Comparison of ENCODE assay signal across 9 cellular contexts in the genomic region with DNA sequence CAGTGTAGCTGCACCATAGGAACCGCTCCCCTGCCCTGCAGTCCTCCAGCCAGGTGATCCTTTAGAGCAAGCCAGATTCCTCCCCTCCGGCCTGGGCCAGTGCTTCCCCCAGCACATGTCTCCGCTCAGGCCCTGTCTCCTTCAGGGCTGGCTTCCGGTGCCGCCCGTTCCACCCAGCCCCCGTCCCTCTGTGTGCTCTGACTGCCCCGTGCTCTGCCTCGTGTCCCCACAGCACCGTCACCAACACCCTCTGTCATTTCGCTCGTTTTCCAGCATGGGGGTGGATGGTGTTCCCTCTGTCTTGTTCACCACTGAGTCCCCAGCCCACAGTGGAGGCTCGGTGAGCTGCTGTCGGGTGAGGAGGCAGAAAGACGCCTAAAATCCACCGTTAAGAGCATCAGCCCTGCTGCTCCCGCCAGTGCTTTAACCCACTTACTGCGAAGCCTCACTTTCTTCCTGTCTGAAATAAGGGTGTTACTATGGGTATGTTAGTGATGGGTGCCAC. TPM values are rescaled to one million over a fixed set of nuclear protein-coding genes. Genes with fewer than 3 reads are reported as not detected.
DNase-seq lines count a peak whose midpoint lies in the region; ATAC-seq and TF ChIP-seq lines count a peak whose summit lies in the region.
"Had no signal": no experiment of that assay in that cellular context is flagged by ENCODE, and none has a peak within 500 bp of the region (broad histone marks: within the 10 kb centered on the region; RNA-seq: fewer than 3 reads in every experiment).

No MANE protein-coding gene starts in this region.

- H3K4me3 Mint-ChIP-seq in T-helper 1 cell treated with Interleukin-12 subunit alpha and Interleukin-12 subunit beta and Interleukin-4 antibody, amounts not matched to agents 30 μg/mL and 1 μg/mL, for 36 hours = peak overlapping the region; percentile 83

- H3K4me3 ChIP-seq in ascending aorta = peak overlapping the region; percentile 6 to 33

- TF ChIP-seq POLR2A in GM15510 (IDR thresholded peaks at IDR 0.05; ENCODE audit: borderline replicate concordance, extremely low read depth, insufficient read length) = peak; percentile 10

- H3K27ac ChIP-seq in ascending aorta = peak overlapping the region; percentile 63 to 75
- H3K27ac ChIP-seq: KMS-11 had no signal

- peaks cover 27 to 65% of the 10 kb centered on the region in 2 donors for H3K4me1 ChIP-seq in ascending aorta

- H3K36me3 Mint-ChIP-seq in T-helper 1 cell treated with Interleukin-12 subunit alpha and Interleukin-12 subunit beta and Interleukin-4 antibody, amounts not matched to agents 30 μg/mL and 1 μg/mL, for 36 hours (ENCODE audit: low read depth) = peaks cover 23% of the 10 kb centered on the region

- H3K27me3 ChIP-seq in ascending aorta = no peaks in the 10 kb centered on the region

- H3K9me3 ChIP-seq in ascending aorta = no peaks in the 10 kb centered on the region

- peaks cover 55% of the 10 kb centered on the region for H3K4me1 Mint-ChIP-seq in T-helper 1 cell treated with Interleukin-12 subunit alpha and Interleukin-12 subunit beta and Interleukin-4 antibody, amounts not matched to agents 30 μg/mL and 1 μg/mL, for 36 hours (ENCODE audit: low read depth)

- H3K27ac Mint-ChIP-seq in T-helper 1 cell treated with Interleukin-12 subunit alpha and Interleukin-12 subunit beta and Interleukin-4 antibody, amounts not matched to agents 30 μg/mL and 1 μg/mL, for 36 hours = peak overlapping the region; percentile 98

- intact Hi-C loops in ascending aorta (cut with DNase I) = no loop called here

- no peaks in the 10 kb centered on the region for H3K27me3 Mint-ChIP-seq in T-helper 1 cell treated with Interleukin-12 subunit alpha and Interleukin-12 subunit beta and Interleukin-4 antibody, amounts not matched to agents 30 μg/mL and 1 μg/mL, for 36 hours (ENCODE audit: low read depth)

- peak; percentile 47 to 79 for DNase-seq in ascending aorta (ENCODE audit: low spot score in 2 of 2)
- peak; percentile 64 for DNase-seq in left kidney (ENCODE audit: low read depth, low spot score)
- peak; percentile 66 to 76 for DNase-seq in stimulated activated CD4-positive, alpha-beta T cell treated with anti-CD3 and anti-CD28 coated beads, Interleukin-2, amount 100 ng/mL, for 24 hours
- no peak for DNase-seq in COLO668 (lab: John Stamatoyannopoulos, UW; ENCODE audit: unreplicated experiment)
- DNase-seq in NCI-H1436 treated with DMSO at 0.1 percent for 48 hours (lab: John Stamatoyannopoulos, UW) = no peak

- H3K36me3 ChIP-seq in ascending aorta = peaks cover 8 to 10% of the 10 kb centered on the region in 2 donors

- no peak for ATAC-seq in HG03378 (IDR thresholded peaks at IDR 0.05; ENCODE audit: unreplicated experiment)

- peaks cover 4% of the 10 kb centered on the region for H3K9me3 Mint-ChIP-seq in T-helper 1 cell treated with Interleukin-12 subunit alpha and Interleukin-12 subunit beta and Interleukin-4 antibody, amounts not matched to agents 30 μg/mL and 1 μg/mL, for 36 hours

- no peak for TF ChIP-seq CTCF in ascending aorta (IDR thresholded peaks at IDR 0.05)

RNA-seq across cellular contexts. Expression of a gene that starts 54.5 kb away (rescaled TPM):
- not detected for total RNA-seq in ascending aorta

RNA-seq across cellular contexts. Expression of a gene that starts 55.2 kb away (rescaled TPM):
- 12.7 TPM for total RNA-seq in ascending aorta

RNA-seq across cellular contexts. Expression of a gene that starts 55.3 kb away (rescaled TPM):
- total RNA-seq in ascending aorta = 63.3 TPM

Comparison
In these comparisons a context has a peak if more than half of its experiments do, and no peak if none do; other contexts are left out.
1. DNase-seq: peak in ascending aorta (2 of 2), left kidney (single experiment) and stimulated activated CD4-positive, alpha-beta T cell treated with anti-CD3 and anti-CD28 coated beads, Interleukin-2, amount 100 ng/mL, for 24 hours (2 of 2); none in COLO668 (single experiment) and NCI-H1436 treated with DMSO at 0.1 percent for 48 hours (single experiment).